8 cellular contexts compared by ENCODE assay signal in genomic region chr7:25854608-25855497, GRCh38.
A peak's percentile ranks its signal among the peaks of the same experiment; 100 is the strongest.
DNase-seq lines count a peak whose midpoint lies in the region; ATAC-seq and TF ChIP-seq lines count a peak whose summit lies in the region.

No MANE protein-coding gene starts in this region.

- 15% methylated on average over 20 of the region's 20 CpGs for WGBS in mammary epithelial cell (ENCODE audit: low coverage, missing lambda C conversion rate)
- 6% methylated on average over 20 of the region's 20 CpGs for WGBS in right lobe of liver (ENCODE audit: insufficient coverage, low coverage, low lambda C conversion rate, missing lambda C conversion rate)
- WGBS in thyroid gland, 2 donors = 11% methylated on average over 20 of the region's 20 CpGs

- H3K36me3 ChIP-seq in OCI-LY1 (ENCODE audit: insufficient read depth, low read length) = no peaks in the 10 kb centered on the region; the same call in 1 of the 2 replicates
- no peaks in the 10 kb centered on the region for H3K36me3 ChIP-seq in mammary epithelial cell (ENCODE audit: insufficient read depth, low read length)
- no peaks in the 10 kb centered on the region for H3K36me3 ChIP-seq in right lobe of liver
- H3K36me3 ChIP-seq in thyroid gland = no peaks in the 10 kb centered on the region

- intact Hi-C loops in mammary epithelial cell (cut with micrococcal nuclease) (loop anchor here (5.0 kb wide), 1 partner anchor 53 kb away; no protein-coding TSS in a partner anchor), right lobe of liver (cut with DNase I) (no loop called here), thyroid gland (cut with DNase I) (loop anchor here (5.0 to 10.0 kb wide), 5 partner anchors 133 to 1310 kb away; partner anchors contain the start of gene HOXA9)

- H3K27me3 ChIP-seq in OCI-LY1 (ENCODE audit: insufficient read depth, low read length) = no peaks in the 10 kb centered on the region
- H3K27me3 ChIP-seq in mammary epithelial cell (ENCODE audit: insufficient read depth, low read length) = peaks cover 5% of the 10 kb centered on the region
- H3K27me3 ChIP-seq in right lobe of liver = peaks cover 58 to 83% of the 10 kb centered on the region in 2 donors
- peaks cover 66% of the 10 kb centered on the region for H3K27me3 ChIP-seq in thyroid gland

- H2AFZ ChIP-seq in OCI-LY1 (ENCODE audit: low read length) = no peak overlapping the region
- no peak overlapping the region for H2AFZ ChIP-seq in mammary epithelial cell (ENCODE audit: low read depth, low read length)

- TF ChIP-seq POLR2A in right lobe of liver (IDR thresholded peaks at IDR 0.05) (no peak), thyroid gland (IDR thresholded peaks at IDR 0.05) (peak in 1 of 2 donors; percentile 42)

- H3F3A ChIP-seq in OCI-LY1 (ENCODE audit: insufficient read depth, low read length) = 0 out of 2 replicates have a peak, but pooled peaks cover 3% of the 10 kb centered on the region

- TF ChIP-seq CTCF in OCI-LY1 (IDR thresholded peaks at IDR 0.05; ENCODE audit: low read length) (peak; percentile 89), mammary epithelial cell (conservative IDR thresholded peaks at IDR 0.05 in 1 of 2, IDR thresholded peaks at IDR 0.05 in 1 of 2; ENCODE audit: extremely low read depth in 1 of 2, insufficient read depth in 1 of 2, low read depth in 1 of 2, low read length in 2 of 2) (peak; percentile 56 to 75), right lobe of liver (IDR thresholded peaks at IDR 0.05) (peak; percentile 34 to 50 (median 46)), thyroid gland (IDR thresholded peaks at IDR 0.05) (peak; percentile 19 to 60 (median 36))

- ATAC-seq in right lobe of liver (peak in 3 of 4 donors; percentile 28 to 54 (median 33)), GM19023 (IDR thresholded peaks at IDR 0.05; ENCODE audit: unreplicated experiment) (no peak)

- H3K9me3 ChIP-seq in OCI-LY1 (ENCODE audit: low read length) (peaks cover 13% of the 10 kb centered on the region; the same call in 1 of the 2 replicates), mammary epithelial cell (replicated peaks; ENCODE audit: insufficient read depth, low read length) (no peaks in the 10 kb centered on the region), right lobe of liver (no peaks in the 10 kb centered on the region), thyroid gland (no peaks in the 10 kb centered on the region)

- H3K9ac ChIP-seq in OCI-LY1 (ENCODE audit: low read length) (no peak overlapping the region), mammary epithelial cell (ENCODE audit: insufficient read depth, low read length) (no peak overlapping the region)

- no peaks in the 10 kb centered on the region for H4K20me1 ChIP-seq in OCI-LY1 (ENCODE audit: insufficient read depth, low read length)
- H4K20me1 ChIP-seq in mammary epithelial cell (ENCODE audit: insufficient read depth, low read length) = no peaks in the 10 kb centered on the region

- in situ Hi-C loops in mammary epithelial cell (cut with MboI; ENCODE audit: low sequenced_read_pairs in 2 of 2) = loop anchor here (5.0 to 10.0 kb wide), 3 partner anchors 450 to 598 kb away; no protein-coding TSS in a partner anchor

- H3K4me2 ChIP-seq in OCI-LY1 (ENCODE audit: low read length) = 0 out of 2 replicates have a peak overlapping the region, but pooled peaks have one; percentile 5
- no peak overlapping the region for H3K4me2 ChIP-seq in mammary epithelial cell (ENCODE audit: insufficient read depth, low read depth, low read length)

- peaks cover 27% of the 10 kb centered on the region for H3K4me1 ChIP-seq in OCI-LY1 (ENCODE audit: insufficient read depth, low read length, severe bottlenecking)
- H3K4me1 ChIP-seq in mammary epithelial cell (ENCODE audit: insufficient read depth, low read length) = peaks cover 14% of the 10 kb centered on the region
- H3K4me1 ChIP-seq in right lobe of liver = peaks cover 0 to 8% (median 0%) of the 10 kb centered on the region in 4 donors
- H3K4me1 ChIP-seq in thyroid gland = peaks cover 16 to 23% of the 10 kb centered on the region in 2 donors

- no peaks in the 10 kb centered on the region for H3K79me2 ChIP-seq in OCI-LY1 (ENCODE audit: insufficient read depth, low read length)
- no peaks in the 10 kb centered on the region for H3K79me2 ChIP-seq in mammary epithelial cell (ENCODE audit: insufficient read depth, low read length)

- CTCF ChIA-PET in mammary epithelial cell (lab: Charles Lee; ENCODE audit: low non-redundant PET) = no interaction called here

- peak; percentile 16 for DNase-seq in stimulated activated CD4-positive, alpha-beta T cell treated with anti-CD3 and anti-CD28 coated beads, Interleukin-4, amount 100 ng/mL, for 24 hours
- no peak for DNase-seq in stimulated activated CD4-positive, alpha-beta T cell treated with anti-CD3 and anti-CD28 coated beads, Interleukin-12 subunit alpha, Interleukin-12 subunit beta, amount 100 ng/mL, for 4 hours
- DNase-seq in LHCN-M2 (ENCODE audit: low read depth) (peak; percentile 60), mammary epithelial cell (peak; percentile 83), right lobe of liver (no peak), thyroid gland (no peak)

- no TSS peak for BruUV-seq in mammary epithelial cell (replicated peaks; lab: Mats Ljungman, UMichigan)

- H3K9me2 ChIP-seq in OCI-LY1 (ENCODE audit: low read depth, low read length) = no peaks in the 10 kb centered on the region

- no peak overlapping the region for H3K4me3 ChIP-seq in OCI-LY1 (ENCODE audit: low read depth, low read length, poor library complexity, severe bottlenecking)
- H3K4me3 ChIP-seq in mammary epithelial cell (replicated peaks in 1 of 3; ENCODE audit: insufficient read depth in 1 of 3, low read depth in 2 of 3, low read length in 3 of 3) = no peak overlapping the region
- H3K4me3 ChIP-seq in right lobe of liver = no peak overlapping the region
- no peak overlapping the region for H3K4me3 ChIP-seq in thyroid gland (replicated peaks in 1 of 3)

- H3K27ac ChIP-seq in OCI-LY1 (ENCODE audit: low read depth, low read length, poor library complexity, severe bottlenecking) (no peak overlapping the region), mammary epithelial cell (ENCODE audit: insufficient read depth, low read depth, low read length) (no peak overlapping the region), right lobe of liver (no peak overlapping the region), thyroid gland (peak overlapping the region in 1 of 3 donors; percentile 11)

- dilution Hi-C loops in mammary epithelial cell (cut with HindIII; ENCODE audit: low sequenced_read_pairs) = no loop called here

Comparison
In these comparisons a context has a peak if more than half of its experiments do, and no peak if none do; other contexts are left out.
1. DNase-seq: peak in stimulated activated CD4-positive, alpha-beta T cell treated with anti-CD3 and anti-CD28 coated beads, Interleukin-4, amount 100 ng/mL, for 24 hours (single experiment), LHCN-M2 (single experiment) and mammary epithelial cell (single experiment); none in stimulated activated CD4-positive, alpha-beta T cell treated with anti-CD3 and anti-CD28 coated beads, Interleukin-12 subunit alpha, Interleukin-12 subunit beta, amount 100 ng/mL, for 4 hours (single experiment), right lobe of liver (0 of 3) and thyroid gland (0 of 2).
2. CTCF ChIP-seq: peak in every context shown above with its lines; median percentile 89 in OCI-LY1; 66 in mammary epithelial cell; 46 in right lobe of liver; 36 in thyroid gland.
3. intact Hi-C loops: an anchor here in mammary epithelial cell (5.0 kb wide) and thyroid gland (5.0 to 10.0 kb wide); none called in right lobe of liver.